Comparison of ENCODE assay signal across 21 cellular contexts in the genomic region with DNA sequence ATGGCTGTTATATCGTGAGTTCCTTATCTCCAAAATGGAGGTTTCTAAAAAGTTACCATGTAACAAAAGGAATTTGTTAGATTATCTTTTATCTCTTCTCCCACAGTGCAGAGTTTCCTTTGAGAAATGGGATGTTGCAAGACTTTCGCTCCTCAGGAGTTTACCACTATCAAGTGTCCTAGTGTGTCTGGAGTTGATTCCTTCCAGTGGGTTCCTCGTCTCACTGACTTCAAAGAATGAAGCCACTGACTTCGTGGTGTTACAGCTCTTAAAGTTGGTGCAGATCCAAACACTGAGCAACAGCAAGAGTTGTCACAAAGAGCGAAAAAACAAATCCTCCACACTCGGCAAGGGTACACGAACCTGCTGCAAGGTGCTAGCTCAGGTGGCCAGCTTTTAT. TPM values are rescaled to one million over a fixed set of nuclear protein-coding genes. Genes with fewer than 3 reads are reported as not detected.
DNase-seq lines count a peak whose midpoint lies in the region; TF ChIP-seq lines count a peak whose summit lies in the region.
"Had no signal": no experiment of that assay in that cellular context is flagged by ENCODE, and none has a peak within 500 bp of the region (broad histone marks: within the 10 kb centered on the region; RNA-seq: fewer than 3 reads in every experiment).

No MANE protein-coding gene starts in this region.

- TF ChIP-seq CTCF in HFFc6 (IDR thresholded peaks at IDR 0.05) (no peak), fibroblast of pulmonary artery (IDR thresholded peaks at IDR 0.05; ENCODE audit: low read length, missing control alignments) (no peak), smooth muscle cell (IDR thresholded peaks at IDR 0.05; ENCODE audit: borderline replicate concordance, insufficient read depth, poor library complexity, severe bottlenecking) (no peak)

- no peaks in the 10 kb centered on the region for H3K27me3 ChIP-seq in smooth muscle cell (ENCODE audit: low read depth)
- H3K27me3 ChIP-seq: sigmoid colon had no signal

- H3K4me1 Mint-ChIP-seq in HFFc6 (ENCODE audit: low read depth), result peaks cover 42% of the 10 kb centered on the region
- H3K4me1 Mint-ChIP-seq in activated T-helper 2 cell treated with anti-CD3 and anti-CD28 coated beads, Interferon-gamma antibody, Interleukin-2, Interleukin-4, amounts not matched to agents 10 μg/mL and 5 μg/mL and 100 μg/mL, durations not matched to agents 14 hours and 24 hours and 36 hours (ENCODE audit: low read depth), result no peaks in the 10 kb centered on the region
- H3K4me1 Mint-ChIP-seq: stimulated activated naive B cell treated with anti-CD40 and anti-IgM and Interleukin-4, amounts not matched to agents 10 μg/mL and 1 μg/mL and 100 μg/mL, for 72 hours had no signal

- no peaks in the 10 kb centered on the region for H3K36me3 ChIP-seq in smooth muscle cell (ENCODE audit: low read depth)
- H3K36me3 ChIP-seq: sigmoid colon had no signal

- H3K27me3 Mint-ChIP-seq in HFFc6 (ENCODE audit: insufficient read depth), result peaks cover 5% of the 10 kb centered on the region; the same call in 1 of the 2 replicates
- H3K27me3 Mint-ChIP-seq in activated T-helper 2 cell treated with anti-CD3 and anti-CD28 coated beads, Interferon-gamma antibody, Interleukin-2, Interleukin-4, amounts not matched to agents 10 μg/mL and 5 μg/mL and 100 μg/mL, durations not matched to agents 14 hours and 24 hours and 36 hours (ENCODE audit: low read depth), result no peaks in the 10 kb centered on the region
- H3K27me3 Mint-ChIP-seq: activated naive CD8-positive, alpha-beta T cell; natural killer cell treated with Interleukin-12 subunit alpha and Interleukin-12 subunit beta and Interleukin-15 and Interleukin-18, amount 100 ng/mL, for 72 hours had no signal

- H3K9me3 Mint-ChIP-seq in HFFc6, result peaks cover 4% of the 10 kb centered on the region; the same call in 1 of the 2 replicates
- H3K9me3 Mint-ChIP-seq in activated T-helper 2 cell treated with anti-CD3 and anti-CD28 coated beads, Interferon-gamma antibody, Interleukin-2, Interleukin-4, amounts not matched to agents 10 μg/mL and 5 μg/mL and 100 μg/mL, durations not matched to agents 14 hours and 24 hours and 36 hours, result no peaks in the 10 kb centered on the region
- H3K9me3 Mint-ChIP-seq: brain; CD8-positive, alpha-beta T cell; natural killer cell treated with Interleukin-12 subunit alpha and Interleukin-12 subunit beta and Interleukin-15 and Interleukin-18, amount 100 ng/mL, for 72 hours had no signal

- no peaks in the 10 kb centered on the region for H3K4me1 ChIP-seq in smooth muscle cell (ENCODE audit: low read depth)
- H3K4me1 ChIP-seq: sigmoid colon had no signal

- H3K27ac ChIP-seq in smooth muscle cell (ENCODE audit: low read depth), result peak overlapping the region; percentile 86
- H3K27ac ChIP-seq: sigmoid colon had no signal

- no peaks in the 10 kb centered on the region for H3K79me2 ChIP-seq in smooth muscle cell (ENCODE audit: low read depth)

- DNase-seq in HFFc6 (peak; percentile 20), amniotic epithelial cell (ENCODE audit: low read depth) (peak; percentile 8), fibroblast of pulmonary artery (ENCODE audit: low read depth) (peak; percentile 14), smooth muscle cell (lab: John Stamatoyannopoulos, UW; ENCODE audit: unreplicated experiment) (no peak), NCI-H2196 (lab: John Stamatoyannopoulos, UW; ENCODE audit: unreplicated experiment) (no peak), NCI-H446 (lab: John Stamatoyannopoulos, UW) (no peak), posterior cingulate gyrus (no peak)
- DNase-seq in activated T-helper 2 cell treated with anti-CD3 and anti-CD28 coated beads, Interferon-gamma antibody, Interleukin-2, Interleukin-4, amounts not matched to agents 10 μg/mL and 5 μg/mL and 100 μg/mL, durations not matched to agents 14 hours and 24 hours and 36 hours (ENCODE audit: low spot score), result no peak
- DNase-seq: activated CD8-positive, alpha-beta memory T cell treated with anti-CD3 and anti-CD28 coated beads for 24 hours; activated T-cell treated with anti-CD3 and anti-CD28 coated beads, Interleukin-2, amount 50 U/mL, for 72 hours; CD8-positive, alpha-beta T cell; cortex of kidney; NCI-H1092 treated with DMSO at 0.1 percent for 48 hours; NCI-H2029; NCI-H446 treated with DMSO at 0.1 percent for 48 hours; NK-92 treated with Interleukin-12 subunit alpha and Interleukin-12 subunit beta, amount 100 ng/mL, for 24 hours; sigmoid colon; stimulated activated naive B cell treated with anti-CD40 and anti-IgM and Interleukin-4, amounts not matched to agents 10 μg/mL and 1 μg/mL and 100 μg/mL, for 72 hours had no signal

- no peaks in the 10 kb centered on the region for H4K20me1 ChIP-seq in smooth muscle cell (ENCODE audit: low read depth)

- peak overlapping the region; percentile 80 for H3K4me2 ChIP-seq in smooth muscle cell

- H3K36me3 Mint-ChIP-seq in HFFc6 (ENCODE audit: low read depth), result no peaks in the 10 kb centered on the region
- no peaks in the 10 kb centered on the region for H3K36me3 Mint-ChIP-seq in activated T-helper 2 cell treated with anti-CD3 and anti-CD28 coated beads, Interferon-gamma antibody, Interleukin-2, Interleukin-4, amounts not matched to agents 10 μg/mL and 5 μg/mL and 100 μg/mL, durations not matched to agents 14 hours and 24 hours and 36 hours (ENCODE audit: low read depth)
- H3K36me3 Mint-ChIP-seq: activated naive CD8-positive, alpha-beta T cell; brain; CD8-positive, alpha-beta T cell; natural killer cell treated with Interleukin-12 subunit alpha and Interleukin-12 subunit beta and Interleukin-15 and Interleukin-18, amount 100 ng/mL, for 72 hours; stimulated activated naive B cell treated with anti-CD40 and anti-IgM and Interleukin-4, amounts not matched to agents 10 μg/mL and 1 μg/mL and 100 μg/mL, for 72 hours had no signal

- peak overlapping the region; percentile 7 for H2AFZ ChIP-seq in smooth muscle cell (ENCODE audit: low read depth)

- no peak overlapping the region for H3K9ac ChIP-seq in smooth muscle cell (ENCODE audit: low read depth)

- H3K9me3 ChIP-seq in smooth muscle cell (replicated peaks; ENCODE audit: low read depth), result no peaks in the 10 kb centered on the region
- H3K9me3 ChIP-seq: sigmoid colon had no signal

- peak overlapping the region; percentile 49 for H3K27ac Mint-ChIP-seq in HFFc6
- no peak overlapping the region for H3K27ac Mint-ChIP-seq in activated T-helper 2 cell treated with anti-CD3 and anti-CD28 coated beads, Interferon-gamma antibody, Interleukin-2, Interleukin-4, amounts not matched to agents 10 μg/mL and 5 μg/mL and 100 μg/mL, durations not matched to agents 14 hours and 24 hours and 36 hours
- H3K27ac Mint-ChIP-seq: activated naive CD8-positive, alpha-beta T cell; activated T-cell treated with anti-CD3 and anti-CD28 coated beads, Interleukin-2, amount 50 U/mL, for 72 hours; CD8-positive, alpha-beta T cell; natural killer cell treated with Interleukin-12 subunit alpha and Interleukin-12 subunit beta and Interleukin-15 and Interleukin-18, amount 100 ng/mL, for 72 hours; stimulated activated naive B cell treated with anti-CD40 and anti-IgM and Interleukin-4, amounts not matched to agents 10 μg/mL and 1 μg/mL and 100 μg/mL, for 72 hours had no signal

- H3K4me3 ChIP-seq in fibroblast of pulmonary artery (replicated peaks; ENCODE audit: low read depth, low read length), result no peak overlapping the region
- H3K4me3 ChIP-seq in smooth muscle cell, result no peak overlapping the region
- H3K4me3 ChIP-seq: sigmoid colon had no signal

- H3F3A ChIP-seq in smooth muscle cell (ENCODE audit: low read depth), result peaks cover 13% of the 10 kb centered on the region

- H3K4me3 Mint-ChIP-seq in HFFc6, result peak overlapping the region; percentile 45; the same call in 1 of the 2 replicates
- H3K4me3 Mint-ChIP-seq in activated T-helper 2 cell treated with anti-CD3 and anti-CD28 coated beads, Interferon-gamma antibody, Interleukin-2, Interleukin-4, amounts not matched to agents 10 μg/mL and 5 μg/mL and 100 μg/mL, durations not matched to agents 14 hours and 24 hours and 36 hours (ENCODE audit: low read depth), result no peak overlapping the region
- H3K4me3 Mint-ChIP-seq: activated naive CD8-positive, alpha-beta T cell; activated T-cell treated with anti-CD3 and anti-CD28 coated beads, Interleukin-2, amount 50 U/mL, for 72 hours; brain; CD8-positive, alpha-beta T cell; natural killer cell treated with Interleukin-12 subunit alpha and Interleukin-12 subunit beta and Interleukin-15 and Interleukin-18, amount 100 ng/mL, for 72 hours; stimulated activated naive B cell treated with anti-CD40 and anti-IgM and Interleukin-4, amounts not matched to agents 10 μg/mL and 1 μg/mL and 100 μg/mL, for 72 hours had no signal

- intact Hi-C loops in activated T-helper 2 cell treated with anti-CD3 and anti-CD28 coated beads, Interferon-gamma antibody, Interleukin-2, Interleukin-4, amounts not matched to agents 10 μg/mL and 5 μg/mL and 100 μg/mL, durations not matched to agents 14 hours and 24 hours and 36 hours (cut with micrococcal nuclease), result no loop called here
- intact Hi-C loops in posterior cingulate gyrus (cut with DNase I), result no loop called here

- WGBS in smooth muscle cell (ENCODE audit: low lambda C conversion rate), result 44% methylated on average over 7 of the region's 7 CpGs

RNA-seq across cellular contexts. Expression of a gene that starts 37.0 kb away (rescaled TPM):
- not detected for total RNA-seq in HFFc6 (2021; fragmentation: NEBNext Ultra II Directional; extraction: Animal tissue kit (Norgen Biotek cat#: 25700))
- 0.40 and 11.1 TPM in 2 replicates for total RNA-seq in smooth muscle cell
- polyA plus RNA-seq in smooth muscle cell, result 1.1 and 1.7 TPM in 2 replicates
- not detected in 2 replicates for total RNA-seq in activated T-helper 2 cell treated with anti-CD3 and anti-CD28 coated beads, Interferon-gamma antibody, Interleukin-2, Interleukin-4, amounts not matched to agents 10 μg/mL and 5 μg/mL and 100 μg/mL, durations not matched to agents 14 hours and 24 hours and 36 hours
- total RNA-seq: activated T-cell treated with anti-CD3 and anti-CD28 coated beads, Interleukin-2, amount 50 U/mL, for 72 hours; CD8-positive, alpha-beta T cell; sigmoid colon had no signal
- polyA plus RNA-seq: sigmoid colon had no signal

Comparison
In these comparisons a context has a peak if more than half of its experiments do, and no peak if none do; other contexts are left out.
1. DNase-seq: peak in HFFc6 (single experiment), amniotic epithelial cell (single experiment) and fibroblast of pulmonary artery (single experiment); none in smooth muscle cell (single experiment), NCI-H2196 (single experiment), activated T-helper 2 cell treated with anti-CD3 and anti-CD28 coated beads, Interferon-gamma antibody, Interleukin-2, Interleukin-4, amounts not matched to agents 10 μg/mL and 5 μg/mL and 100 μg/mL, durations not matched to agents 14 hours and 24 hours and 36 hours (single experiment), NCI-H446 (0 of 2) and posterior cingulate gyrus (0 of 10).